Comparison of ENCODE assay signal across 15 cellular contexts in the genomic region with DNA sequence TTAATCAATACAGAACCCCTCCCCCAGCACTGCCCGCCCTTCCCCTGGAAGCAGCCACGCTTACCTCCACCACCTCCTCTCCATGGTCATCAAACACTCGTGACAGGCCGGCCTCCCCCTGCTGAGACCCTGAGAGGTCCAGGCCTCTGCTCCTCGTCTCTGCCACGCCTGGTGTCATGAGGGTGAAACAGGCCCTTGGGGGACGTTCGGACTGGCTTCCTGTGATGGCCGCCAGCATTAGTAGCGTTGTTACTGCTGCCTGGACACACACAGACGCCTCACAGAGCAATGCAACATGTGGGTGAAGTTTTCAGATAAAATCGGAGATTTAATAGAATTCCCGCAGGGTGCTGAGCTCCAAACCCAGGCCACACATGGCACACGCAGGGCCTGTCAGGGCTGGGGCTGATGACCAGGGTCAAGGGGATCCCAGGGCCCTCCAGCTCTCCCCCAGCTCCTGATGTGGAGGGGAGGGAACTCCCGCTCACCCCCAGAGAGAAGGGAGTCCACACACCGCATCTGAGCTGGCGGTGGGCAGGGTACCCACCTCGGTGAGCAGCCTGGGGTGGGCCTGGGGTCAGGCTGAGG.
"Had no signal": no experiment of that assay in that cellular context is flagged by ENCODE, and none has a peak within 500 bp of the region (broad histone marks: within the 10 kb centered on the region; RNA-seq: fewer than 3 reads in every experiment).

No MANE protein-coding gene starts in this region.

- ATAC-seq: activated CD8-positive, alpha-beta T cell treated with anti-CD3 and anti-CD28 coated beads, Interleukin-2, amount 10 ng/mL, durations not matched to agents 7 days and 5 days; activated T-cell treated with anti-CD3 and anti-CD28 coated beads, Interleukin-2, amount 50 U/mL, for 72 hours had no signal

- H3K4me3 Mint-ChIP-seq: activated CD4-positive, alpha-beta T cell treated with anti-CD3 and anti-CD28 coated beads, Interleukin-2, amount 10 ng/mL, durations not matched to agents 24 days and 14 days; activated CD8-positive, alpha-beta T cell treated with anti-CD3 and anti-CD28 coated beads, Interleukin-2, amount 10 ng/mL, durations not matched to agents 7 days and 5 days; activated T-cell treated with anti-CD3 and anti-CD28 coated beads, Interleukin-2, amount 50 U/mL, for 72 hours had no signal

- H3K27ac ChIP-seq: transverse colon had no signal

- DNase-seq: activated CD4-positive, alpha-beta T cell treated with anti-CD3 and anti-CD28 coated beads, Interleukin-2, amount 10 ng/mL, durations not matched to agents 24 days and 14 days; activated CD4-positive, CD25-positive, alpha-beta regulatory T cell; activated CD8-positive, alpha-beta memory T cell treated with anti-CD3 and anti-CD28 coated beads, Interleukin-2, amount 50 U/mL, for 4 hours; activated CD8-positive, alpha-beta T cell treated with anti-CD3 and anti-CD28 coated beads, Interleukin-2, amount 10 ng/mL, durations not matched to agents 7 days and 5 days; activated naive CD4-positive, alpha-beta T cell; activated T-cell treated with anti-CD3 and anti-CD28 coated beads, Interleukin-2, amount 50 U/mL, for 72 hours; aorta; erythroblast; hippocampal formation; posterior cingulate gyrus; small intestine; stimulated activated CD4-positive, alpha-beta T cell treated with anti-CD3 and anti-CD28 coated beads, Interleukin-4, amount 100 ng/mL, for 24 hours; stimulated activated naive CD4-positive, alpha-beta T cell; substantia nigra; transverse colon had no signal

- H3K9me3 Mint-ChIP-seq: activated CD4-positive, alpha-beta T cell treated with anti-CD3 and anti-CD28 coated beads, Interleukin-2, amount 10 ng/mL, durations not matched to agents 24 days and 14 days; activated T-cell treated with anti-CD3 and anti-CD28 coated beads, Interleukin-2, amount 50 U/mL, for 72 hours had no signal

- H3K27ac Mint-ChIP-seq: activated CD4-positive, alpha-beta T cell treated with anti-CD3 and anti-CD28 coated beads, Interleukin-2, amount 10 ng/mL, durations not matched to agents 24 days and 14 days; activated CD8-positive, alpha-beta T cell treated with anti-CD3 and anti-CD28 coated beads, Interleukin-2, amount 10 ng/mL, durations not matched to agents 7 days and 5 days; activated T-cell treated with anti-CD3 and anti-CD28 coated beads, Interleukin-2, amount 50 U/mL, for 72 hours had no signal

- H3K36me3 ChIP-seq: transverse colon had no signal

- H3K9me3 ChIP-seq: transverse colon had no signal

- H3K4me3 ChIP-seq: transverse colon had no signal

- H3K27me3 ChIP-seq: transverse colon had no signal
